21 cellular contexts compared by ENCODE assay signal in genomic region chr2:100708333-100708732, GRCh38.
"Had no signal": no experiment of that assay in that cellular context is flagged by ENCODE, and none has a peak within 500 bp of the region (broad histone marks: within the 10 kb centered on the region; RNA-seq: fewer than 3 reads in every experiment).

No MANE protein-coding gene starts in this region.

- H3K4me3 ChIP-seq: colonic mucosa, esophagus squamous epithelium, gastrocnemius medialis, heart right ventricle, left lung, lower lobe of right lung, mucosa of descending colon had no signal

- H3K27ac ChIP-seq: colonic mucosa, gastrocnemius medialis, heart right ventricle, left lung, lower lobe of right lung had no signal

- H3K4me1 ChIP-seq: colonic mucosa, gastrocnemius medialis, left lung, lower lobe of right lung had no signal

- H3K27ac Mint-ChIP-seq: dendritic cell treated with granulocyte-macrophage colony-stimulating factor and Interleukin-4, amounts not matched to agents 40 ng/mL and 50 ng/mL, for 4 days; effector memory CD8-positive, alpha-beta T cell; mesothelial cell of epicardium; naive B cell had no signal

- H3K9me3 ChIP-seq: colonic mucosa, esophagus squamous epithelium, gastrocnemius medialis, heart right ventricle, left lung, lower lobe of right lung, mucosa of descending colon had no signal

- H3K4me3 Mint-ChIP-seq: dendritic cell treated with granulocyte-macrophage colony-stimulating factor and Interleukin-4, amounts not matched to agents 40 ng/mL and 50 ng/mL, for 4 days; effector memory CD8-positive, alpha-beta T cell; mesothelial cell of epicardium; naive B cell had no signal

- H3K4me1 Mint-ChIP-seq: mesothelial cell of epicardium, naive B cell had no signal

- H3K27me3 ChIP-seq: colonic mucosa, esophagus squamous epithelium, gastrocnemius medialis, heart right ventricle, left lung had no signal

- H3K36me3 Mint-ChIP-seq: mesothelial cell of epicardium, naive B cell had no signal

- H3K9me3 Mint-ChIP-seq: dendritic cell treated with granulocyte-macrophage colony-stimulating factor and Interleukin-4, amounts not matched to agents 40 ng/mL and 50 ng/mL, for 4 days; effector memory CD8-positive, alpha-beta T cell; mesothelial cell of epicardium; naive B cell had no signal

- H3K36me3 ChIP-seq: colonic mucosa, esophagus squamous epithelium, gastrocnemius medialis, heart right ventricle, left lung, lower lobe of right lung had no signal

- DNase-seq: colonic mucosa; cortex of kidney; effector CD8-positive, alpha-beta T cell; effector memory CD8-positive, alpha-beta T cell; esophagus squamous epithelium; foreskin fibroblast; foreskin melanocyte; gastrocnemius medialis; glutamatergic neuron; head of caudate nucleus; heart right ventricle; hippocampal formation; left cardiac atrium; left lung; left ventricle myocardium superior; lower lobe of right lung; mesenchymal stem cell; mucosa of descending colon; naive B cell had no signal
